In genomic region chr4:119629142-119629471, GRCh38 we compare ENCODE assay signal across 8 cellular contexts. TPM values are rescaled to one million over a fixed set of nuclear protein-coding genes. Genes with fewer than 3 reads are reported as not detected.
DNase-seq lines count a peak whose midpoint lies in the region; ATAC-seq, FAIRE-seq and TF ChIP-seq lines count a peak whose summit lies in the region.

No MANE protein-coding gene starts in this region.

- intact Hi-C loops in kidney (cut with DNase I) (loop anchor here (5.0 to 10.0 kb wide), 2 partner anchors 314 to 423 kb away; no protein-coding TSS in a partner anchor), thyroid gland (cut with DNase I) (loop anchor here (5.0 kb wide), 2 partner anchors 67 to 423 kb away; no protein-coding TSS in a partner anchor)

- no peaks in the 10 kb centered on the region for H3K27me3 ChIP-seq in thyroid gland

- H3K4me3 ChIP-seq in kidney (ENCODE audit: low read length in 2 of 2) (peak overlapping the region; percentile 80 to 87), thyroid gland (replicated peaks in 1 of 3) (peak overlapping the region in 2 of 3 donors; percentile 74 to 85)

- peaks cover 17% of the 10 kb centered on the region for H3K4me1 Mint-ChIP-seq in activated CD8-positive, alpha-beta memory T cell treated with anti-CD3 and anti-CD28 coated beads, Interleukin-2, amount 10 ng/mL, durations not matched to agents 7 days and 5 days
- peaks cover 19% of the 10 kb centered on the region for H3K4me1 Mint-ChIP-seq in activated naive CD8-positive, alpha-beta T cell treated with anti-CD3 and anti-CD28 coated beads, Interleukin-2, amount 10 ng/mL, durations not matched to agents 7 days and 5 days

- POLR2A ChIA-PET in activated naive CD8-positive, alpha-beta T cell treated with anti-CD3 and anti-CD28 coated beads, Interleukin-2, amount 10 ng/mL, durations not matched to agents 7 days and 5 days (lab: Charles Lee), result interaction anchor here (1.1 kb wide), 1 partner anchor 437 kb away, joined by 3 read pairs; the partner anchor contains the start of gene MAD2L1

- TF ChIP-seq CTCF in kidney (IDR thresholded peaks at IDR 0.05; ENCODE audit: borderline replicate concordance, extremely low read depth, insufficient read depth) (no peak), thyroid gland (IDR thresholded peaks at IDR 0.05) (no peak)

- ATAC-seq in activated CD8-positive, alpha-beta memory T cell treated with anti-CD3 and anti-CD28 coated beads, Interleukin-2, amount 10 ng/mL, durations not matched to agents 7 days and 5 days, result peak; percentile 35
- ATAC-seq in HG03103 (IDR thresholded peaks at IDR 0.05; ENCODE audit: low read depth, unreplicated experiment), result peak; percentile 27
- ATAC-seq in activated naive CD8-positive, alpha-beta T cell treated with anti-CD3 and anti-CD28 coated beads, Interleukin-2, amount 10 ng/mL, durations not matched to agents 7 days and 5 days (ENCODE audit: low read depth), result peak; percentile 28

- H3K4me1 ChIP-seq in kidney (ENCODE audit: control insufficient read depth in 1 of 2, insufficient read depth in 1 of 2, low read depth in 1 of 2, low read length in 2 of 2) (peaks cover 0 to 5% of the 10 kb centered on the region in 2 donors), thyroid gland (peaks cover 0 to 5% of the 10 kb centered on the region in 2 donors)

- no peak overlapping the region for H3K27ac Mint-ChIP-seq in activated CD8-positive, alpha-beta memory T cell treated with anti-CD3 and anti-CD28 coated beads, Interleukin-2, amount 10 ng/mL, durations not matched to agents 7 days and 5 days
- H3K27ac Mint-ChIP-seq in activated naive CD8-positive, alpha-beta T cell treated with anti-CD3 and anti-CD28 coated beads, Interleukin-2, amount 10 ng/mL, durations not matched to agents 7 days and 5 days, result no peak overlapping the region

- H3K9ac ChIP-seq in kidney (ENCODE audit: low read length in 2 of 2), result peak overlapping the region; percentile 48 to 75

- H3K36me3 Mint-ChIP-seq in activated CD8-positive, alpha-beta memory T cell treated with anti-CD3 and anti-CD28 coated beads, Interleukin-2, amount 10 ng/mL, durations not matched to agents 7 days and 5 days, result no peaks in the 10 kb centered on the region
- no peaks in the 10 kb centered on the region for H3K36me3 Mint-ChIP-seq in activated naive CD8-positive, alpha-beta T cell treated with anti-CD3 and anti-CD28 coated beads, Interleukin-2, amount 10 ng/mL, durations not matched to agents 7 days and 5 days

- peaks cover 46% of the 10 kb centered on the region for H3K27me3 Mint-ChIP-seq in activated CD8-positive, alpha-beta memory T cell treated with anti-CD3 and anti-CD28 coated beads, Interleukin-2, amount 10 ng/mL, durations not matched to agents 7 days and 5 days
- peaks cover 44% of the 10 kb centered on the region for H3K27me3 Mint-ChIP-seq in activated naive CD8-positive, alpha-beta T cell treated with anti-CD3 and anti-CD28 coated beads, Interleukin-2, amount 10 ng/mL, durations not matched to agents 7 days and 5 days

- WGBS in thyroid gland, 2 donors, result 1 to 2% methylated on average over 9 to 10 of the region's 12 CpGs

- no peaks in the 10 kb centered on the region for H3K9me3 Mint-ChIP-seq in activated CD8-positive, alpha-beta memory T cell treated with anti-CD3 and anti-CD28 coated beads, Interleukin-2, amount 10 ng/mL, durations not matched to agents 7 days and 5 days (ENCODE audit: low read depth)
- H3K9me3 Mint-ChIP-seq in activated naive CD8-positive, alpha-beta T cell treated with anti-CD3 and anti-CD28 coated beads, Interleukin-2, amount 10 ng/mL, durations not matched to agents 7 days and 5 days, result no peaks in the 10 kb centered on the region

- no peaks in the 10 kb centered on the region for H3K36me3 ChIP-seq in kidney (ENCODE audit: control insufficient read depth in 1 of 2, insufficient read depth in 2 of 2, low read length in 2 of 2)
- H3K36me3 ChIP-seq in thyroid gland, result no peaks in the 10 kb centered on the region

- no peak for DNase-seq in activated CD8-positive, alpha-beta memory T cell treated with anti-CD3 and anti-CD28 coated beads, Interleukin-2, amount 10 ng/mL, durations not matched to agents 7 days and 5 days
- no peak for DNase-seq in activated CD8-positive, alpha-beta memory T cell treated with anti-CD3 and anti-CD28 coated beads, Interleukin-2, amount 50 U/mL, for 48 hours
- no peak for DNase-seq in activated naive CD8-positive, alpha-beta T cell treated with anti-CD3 and anti-CD28 coated beads, Interleukin-2, amount 10 ng/mL, durations not matched to agents 7 days and 5 days
- DNase-seq in kidney (no peak), thyroid gland (no peak), NCI-H345 treated with DMSO at 0.1 percent for 48 hours (lab: John Stamatoyannopoulos, UW; ENCODE audit: unreplicated experiment) (no peak), cerebellum (ENCODE audit: low spot score) (no peak)

- TF ChIP-seq POLR2A in thyroid gland (IDR thresholded peaks at IDR 0.05), result no peak

- H3K27ac ChIP-seq in kidney (ENCODE audit: low read depth in 2 of 2, low read length in 2 of 2) (no peak overlapping the region), thyroid gland (peak overlapping the region; percentile 50 to 90 (median 88))

- H3K9me3 ChIP-seq in kidney (ENCODE audit: control insufficient read depth in 1 of 2, low read length in 2 of 2), result no peaks in the 10 kb centered on the region
- H3K9me3 ChIP-seq in thyroid gland, result no peaks in the 10 kb centered on the region

- CTCF ChIA-PET in activated CD8-positive, alpha-beta memory T cell treated with anti-CD3 and anti-CD28 coated beads, Interleukin-2, amount 10 ng/mL, durations not matched to agents 7 days and 5 days (lab: Charles Lee), result interaction anchor here (0.6 to 3.6 kb wide), 34 partner anchors 8 to 944 kb away, joined by 3 to 38 read pairs (median 4); partner anchors contain the start of genes MAD2L1 and METTL14

- FAIRE-seq in kidney (lab: Jason Lieb, UNC), result no peak

- peak overlapping the region; percentile 76 for H3K4me3 Mint-ChIP-seq in activated CD8-positive, alpha-beta memory T cell treated with anti-CD3 and anti-CD28 coated beads, Interleukin-2, amount 10 ng/mL, durations not matched to agents 7 days and 5 days
- peak overlapping the region; percentile 91 for H3K4me3 Mint-ChIP-seq in activated naive CD8-positive, alpha-beta T cell treated with anti-CD3 and anti-CD28 coated beads, Interleukin-2, amount 10 ng/mL, durations not matched to agents 7 days and 5 days

RNA-seq across cellular contexts. Expression of gene PDE5A, which starts 0.5 kb away (rescaled TPM):
- under 1 TPM in 1 of 2 experiments, not detected in 1; 0.18 TPM for total RNA-seq in activated CD8-positive, alpha-beta memory T cell treated with anti-CD3 and anti-CD28 coated beads, Interleukin-2, amount 10 ng/mL, durations not matched to agents 7 days and 5 days
- total RNA-seq in activated naive CD8-positive, alpha-beta T cell treated with anti-CD3 and anti-CD28 coated beads, Interleukin-2, amount 10 ng/mL, durations not matched to agents 7 days and 5 days, result 1 to 10 TPM in 1 of 2 experiments, under 1 TPM in 1; 0.82 to 1.4 TPM
- total RNA-seq in kidney (29.4 TPM), thyroid gland (10 to 100 TPM; 20.9 to 74.0 (median 30.2) TPM), cerebellum (48.7 TPM)
- 3.9 TPM for polyA plus RNA-seq in kidney (ENCODE audit: insufficient read depth, low read depth, low replicate concordance)

Comparison
In these comparisons a context has a peak if more than half of its experiments do, and no peak if none do; other contexts are left out.
1. H3K27ac ChIP-seq: peak in thyroid gland (3 of 3); none in kidney (0 of 2).
2. RNA of gene PDE5A, which starts 0.5 kb away (total RNA-seq): 48.7 TPM in cerebellum (single experiment), 20.9 to 74.0 TPM in thyroid gland and 29.4 TPM in kidney (single experiment); 0.82 to 1.4 TPM in activated naive CD8-positive, alpha-beta T cell treated with anti-CD3 and anti-CD28 coated beads, Interleukin-2, amount 10 ng/mL, durations not matched to agents 7 days and 5 days and 0.18 TPM in activated CD8-positive, alpha-beta memory T cell treated with anti-CD3 and anti-CD28 coated beads, Interleukin-2, amount 10 ng/mL, durations not matched to agents 7 days and 5 days; every median in the first group is over 4 times any median in the second.
3. Peak in every context shown above with its lines, with median percentiles within 50 percentile points of each other: ATAC-seq.